In the genomic region with DNA sequence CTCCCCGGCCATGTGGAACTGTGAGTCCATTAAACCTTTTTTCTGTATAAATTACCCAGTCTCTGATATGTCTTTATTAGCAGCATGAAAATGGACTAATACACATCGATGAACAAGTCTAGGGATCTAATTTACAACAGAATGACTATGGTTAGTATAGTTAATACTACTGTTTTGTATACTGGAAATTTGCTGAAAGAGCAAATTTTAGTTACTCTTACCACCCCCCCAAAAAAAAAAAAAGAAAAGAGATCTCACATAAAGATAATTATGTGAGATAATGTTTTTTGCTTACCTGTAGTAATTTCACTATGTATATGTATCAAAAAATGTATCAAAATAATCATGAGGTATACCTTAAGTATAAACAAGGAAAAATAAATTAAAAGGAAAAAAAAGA, we compare ENCODE assay signal across 29 cellular contexts.
"Had no signal": no experiment of that assay in that cellular context is flagged by ENCODE, and none has a peak within 500 bp of the region (broad histone marks: within the 10 kb centered on the region; RNA-seq: fewer than 3 reads in every experiment).

No MANE protein-coding gene starts in this region.

- FAIRE-seq: colon, endometrium, endothelial cell of umbilical vein, frontal cortex had no signal

- H3K4me3 ChIP-seq: colonic mucosa, coronary artery, dorsolateral prefrontal cortex, esophagus muscularis mucosa, esophagus squamous epithelium, gastrocnemius medialis, gastroesophageal sphincter, heart left ventricle, heart right ventricle, hepatocyte had no signal

- H3K4me1 ChIP-seq: colonic mucosa, esophagus muscularis mucosa, esophagus squamous epithelium, foreskin keratinocyte, gastrocnemius medialis, gastroesophageal sphincter, heart left ventricle, heart right ventricle had no signal

- H3K27ac Mint-ChIP-seq: dendritic cell treated with granulocyte-macrophage colony-stimulating factor and Interleukin-4, amounts not matched to agents 40 ng/mL and 50 ng/mL, for 4 days; effector memory CD8-positive, alpha-beta T cell; endodermal cell had no signal

- H3K27ac ChIP-seq: colonic mucosa, coronary artery, dorsolateral prefrontal cortex, epithelial cell of prostate, esophagus muscularis mucosa, esophagus squamous epithelium, foreskin keratinocyte, gastrocnemius medialis, gastroesophageal sphincter, heart left ventricle, heart right ventricle, hepatocyte had no signal

- DNase-seq: colonic mucosa; cortex of kidney; dermis blood vessel endothelial cell; dorsolateral prefrontal cortex; effector CD4-positive, alpha-beta T cell; effector CD8-positive, alpha-beta T cell; effector memory CD4-positive, alpha-beta T cell; effector memory CD8-positive, alpha-beta T cell; endodermal cell; erythroblast; esophagus squamous epithelium; foreskin fibroblast; foreskin keratinocyte; foreskin melanocyte; gastrocnemius medialis; head of caudate nucleus; heart left ventricle; heart right ventricle had no signal

- H2AFZ ChIP-seq: hepatocyte had no signal

- H3K4me1 Mint-ChIP-seq: endodermal cell had no signal

- H3K4me2 ChIP-seq: hepatocyte had no signal

- H3K9me3 ChIP-seq: colonic mucosa, esophagus muscularis mucosa, esophagus squamous epithelium, gastrocnemius medialis, gastroesophageal sphincter, heart left ventricle, heart right ventricle had no signal

- H3K27me3 Mint-ChIP-seq: dendritic cell treated with granulocyte-macrophage colony-stimulating factor and Interleukin-4, amounts not matched to agents 40 ng/mL and 50 ng/mL, for 4 days; effector memory CD8-positive, alpha-beta T cell had no signal

- H3K36me3 ChIP-seq: colonic mucosa, esophagus muscularis mucosa, esophagus squamous epithelium, gastrocnemius medialis, gastroesophageal sphincter, heart left ventricle, heart right ventricle had no signal

- H3K27me3 ChIP-seq: colonic mucosa, dorsolateral prefrontal cortex, esophagus muscularis mucosa, esophagus squamous epithelium, foreskin keratinocyte, gastrocnemius medialis, gastroesophageal sphincter, heart left ventricle, heart right ventricle, hepatocyte had no signal

- ATAC-seq: effector memory CD8-positive, alpha-beta T cell; esophagus mucosa; foreskin keratinocyte; gastrocnemius medialis; gastroesophageal sphincter; heart left ventricle; heart right ventricle had no signal

- H3K79me2 ChIP-seq: hepatocyte had no signal

- H3K4me3 Mint-ChIP-seq: dendritic cell treated with granulocyte-macrophage colony-stimulating factor and Interleukin-4, amounts not matched to agents 40 ng/mL and 50 ng/mL, for 4 days; effector memory CD8-positive, alpha-beta T cell; endodermal cell had no signal
